In genomic region chr3:41202075-41202833, GRCh38 we compare ENCODE assay signal across 8 cellular contexts. TPM values are rescaled to one million over a fixed set of nuclear protein-coding genes. Genes with fewer than 3 reads are reported as not detected.
DNase-seq lines count a peak whose midpoint lies in the region; ATAC-seq and TF ChIP-seq lines count a peak whose summit lies in the region.

No MANE protein-coding gene starts in this region.

- H3K36me3 ChIP-seq in ACC112 (ENCODE audit: insufficient read depth, low read length) (no peaks in the 10 kb centered on the region), breast epithelium (no peaks in the 10 kb centered on the region), mucosa of rectum (ENCODE audit: control insufficient read depth in 2 of 2, insufficient read depth in 2 of 2, low read length in 2 of 2) (no peaks in the 10 kb centered on the region)

- ATAC-seq in HG03469 (IDR thresholded peaks at IDR 0.05; ENCODE audit: unreplicated experiment): no peak
- ATAC-seq in left colon: no peak

- H3K27ac ChIP-seq in ACC112 (ENCODE audit: low read depth, low read length) (peak overlapping the region; percentile 13), breast epithelium (peak overlapping the region; percentile 40 to 100), mucosa of rectum (ENCODE audit: low read depth in 2 of 2, low read length in 2 of 2) (no peak overlapping the region)

- no peaks in the 10 kb centered on the region for H3K9me3 ChIP-seq in breast epithelium
- H3K9me3 ChIP-seq in mucosa of rectum (ENCODE audit: control insufficient read depth in 2 of 2, low read length in 2 of 2): no peaks in the 10 kb centered on the region

- H3K9ac ChIP-seq in mucosa of rectum (ENCODE audit: low read depth in 1 of 2, low read length in 2 of 2): peak overlapping the region in 1 of 2 donors; percentile 73

- peaks cover 77% of the 10 kb centered on the region for H3K79me2 ChIP-seq in ACC112 (ENCODE audit: control insufficient read depth, insufficient read depth, low read length, unreplicated experiment)

- no peak for TF ChIP-seq POLR2A in breast epithelium (IDR thresholded peaks at IDR 0.05)

- no peaks in the 10 kb centered on the region for H3K27me3 ChIP-seq in ACC112 (ENCODE audit: insufficient read depth, low read length)
- no peaks in the 10 kb centered on the region for H3K27me3 ChIP-seq in breast epithelium
- H3K27me3 ChIP-seq in mucosa of rectum (ENCODE audit: control insufficient read depth in 2 of 2, insufficient read depth in 2 of 2, low read length in 2 of 2): no peaks in the 10 kb centered on the region

- DNase-seq in HFF-Myc (ENCODE audit: extremely low read depth, low read depth) (no peak), breast epithelium (ENCODE audit: low spot score in 2 of 2) (no peak), HuH-7.5 (ENCODE audit: low spot score) (no peak), left colon (no peak)
- no peak for DNase-seq in activated CD8-positive, alpha-beta memory T cell treated with anti-CD3 and anti-CD28 coated beads for 24 hours

- intact Hi-C loops in breast epithelium (cut with DNase I; ENCODE audit: low total_unique reads): no loop called here
- intact Hi-C loops in left colon (cut with DNase I, micrococcal nuclease): loop anchor here in 1 of 2 donors (10.0 kb wide), 1 partner anchor 617 kb away; no protein-coding TSS in a partner anchor

- TF ChIP-seq CTCF in HFF-Myc (IDR thresholded peaks at IDR 0.05; ENCODE audit: low read depth, low read length, missing control alignments) (no peak), breast epithelium (IDR thresholded peaks at IDR 0.05) (no peak)

- no peak overlapping the region for H2AFZ ChIP-seq in ACC112 (ENCODE audit: low read length, unreplicated experiment)

- H3K4me1 ChIP-seq in ACC112 (ENCODE audit: control insufficient read depth, insufficient read depth, low read length, unreplicated experiment) (peaks cover 20% of the 10 kb centered on the region), breast epithelium (peaks cover 0 to 32% of the 10 kb centered on the region in 2 donors), mucosa of rectum (ENCODE audit: control insufficient read depth in 2 of 2, insufficient read depth in 2 of 2, low read length in 2 of 2) (peaks cover 21 to 27% of the 10 kb centered on the region in 2 donors)

- H3K4me3 ChIP-seq in ACC112 (ENCODE audit: low read depth, low read length) (peak overlapping the region; percentile 93), HFF-Myc (replicated peaks; ENCODE audit: low read depth, low read length) (peak overlapping the region; percentile 52), breast epithelium (peak overlapping the region; percentile 92 to 96 (median 96)), mucosa of rectum (ENCODE audit: low read length in 2 of 2) (peak overlapping the region; percentile 97 to 99)

RNA-seq across cellular contexts. Expression of gene CTNNB1, which starts 2.9 kb away (rescaled TPM):
- total RNA-seq in breast epithelium (100 to 1,000 TPM; 419 to 687 (median 617) TPM), left colon (100 to 1,000 TPM; 320 to 430 TPM)

Comparison
In these comparisons a context has a peak if more than half of its experiments do, and no peak if none do; other contexts are left out.
1. H3K27ac ChIP-seq: peak in ACC112 (single experiment) and breast epithelium (2 of 2); none in mucosa of rectum (0 of 2).
2. Peak in every context shown above with its lines, with median percentiles within 50 percentile points of each other: H3K4me3 ChIP-seq.